In genomic region chr12:26744697-26745440, GRCh38 we compare ENCODE assay signal across 19 cellular contexts.
DNase-seq lines count a peak whose midpoint lies in the region; ATAC-seq, FAIRE-seq and TF ChIP-seq lines count a peak whose summit lies in the region.
"Had no signal": no experiment of that assay in that cellular context is flagged by ENCODE, and none has a peak within 500 bp of the region (broad histone marks: within the 10 kb centered on the region; RNA-seq: fewer than 3 reads in every experiment).

No MANE protein-coding gene starts in this region.

- H3K9me3 Mint-ChIP-seq in mesothelial cell of epicardium, result no peaks in the 10 kb centered on the region
- H3K9me3 Mint-ChIP-seq: dendritic cell treated with granulocyte-macrophage colony-stimulating factor and Interleukin-4, amounts not matched to agents 40 ng/mL and 50 ng/mL, for 4 days; nephron progenitor cell had no signal

- peaks cover 77% of the 10 kb centered on the region for H3K4me1 Mint-ChIP-seq in mesothelial cell of epicardium

- no peak for TF ChIP-seq CTCF in D721Med (IDR thresholded peaks at IDR 0.05; ENCODE audit: insufficient read depth, missing control alignments)
- no peak for TF ChIP-seq CTCF in astrocyte of the cerebellum (IDR thresholded peaks at IDR 0.05; ENCODE audit: low read depth, low read length, missing control alignments)
- TF ChIP-seq CTCF in mesothelial cell of epicardium (IDR thresholded peaks at IDR 0.05; ENCODE audit: unreplicated experiment), result no peak

- H3K4me3 ChIP-seq in astrocyte of the cerebellum (ENCODE audit: low read depth, low read length), result no peak overlapping the region
- H3K4me3 ChIP-seq: adrenal gland, esophagus squamous epithelium, PC-9, tibial nerve had no signal

- H3K36me3 Mint-ChIP-seq in mesothelial cell of epicardium, result no peaks in the 10 kb centered on the region

- FAIRE-seq in D721Med (lab: Jason Lieb, UNC) (peak; percentile 21), frontal cortex (lab: Jason Lieb, UNC) (no peak)

- in situ Hi-C loops in astrocyte of the cerebellum (cut with HindIII; ENCODE audit: low sequenced_read_pairs), result no loop called here

- peak overlapping the region; percentile 3 for H3K4me3 Mint-ChIP-seq in mesothelial cell of epicardium
- H3K4me3 Mint-ChIP-seq: activated T-helper 17 cell treated with anti-CD3 and anti-CD28 coated beads, Interleukin-2, amount 50 U/mL, for 72 hours; dendritic cell treated with granulocyte-macrophage colony-stimulating factor and Interleukin-4, amounts not matched to agents 40 ng/mL and 50 ng/mL, for 4 days; nephron progenitor cell had no signal

- no peak for ATAC-seq in GM18498 (IDR thresholded peaks at IDR 0.05; ENCODE audit: unreplicated experiment)
- ATAC-seq: activated T-helper 17 cell treated with anti-CD3 and anti-CD28 coated beads, Interleukin-2, amount 50 U/mL, for 72 hours; right cardiac atrium had no signal

- no peaks in the 10 kb centered on the region for H3K27me3 Mint-ChIP-seq in mesothelial cell of epicardium (ENCODE audit: low read depth)
- H3K27me3 Mint-ChIP-seq: activated T-helper 17 cell treated with anti-CD3 and anti-CD28 coated beads, Interleukin-2, amount 50 U/mL, for 72 hours; dendritic cell treated with granulocyte-macrophage colony-stimulating factor and Interleukin-4, amounts not matched to agents 40 ng/mL and 50 ng/mL, for 4 days had no signal

- H3K27ac Mint-ChIP-seq in mesothelial cell of epicardium, result peak overlapping the region; percentile 85
- H3K27ac Mint-ChIP-seq: activated T-helper 17 cell treated with anti-CD3 and anti-CD28 coated beads, Interleukin-2, amount 50 U/mL, for 72 hours; dendritic cell treated with granulocyte-macrophage colony-stimulating factor and Interleukin-4, amounts not matched to agents 40 ng/mL and 50 ng/mL, for 4 days; nephron progenitor cell had no signal

- DNase-seq in D721Med (ENCODE audit: insufficient read length, low spot score), result no peak
- DNase-seq in NCI-H2171 (lab: John Stamatoyannopoulos, UW), result peak; percentile 7
- DNase-seq in astrocyte of the cerebellum (ENCODE audit: low read depth), result peak; percentile 75
- DNase-seq in mesothelial cell of epicardium (ENCODE audit: low spot score in 2 of 2, unreplicated experiment in 2 of 2), result no peak
- DNase-seq in frontal cortex (ENCODE audit: low spot score in 2 of 2), result no peak
- no peak for DNase-seq in NCI-H2107 treated with DMSO at 0.1 percent for 48 hours (lab: John Stamatoyannopoulos, UW; ENCODE audit: unreplicated experiment)
- no peak for DNase-seq in NCI-H128 (lab: John Stamatoyannopoulos, UW; ENCODE audit: unreplicated experiment)
- DNase-seq: activated CD8-positive, alpha-beta memory T cell treated with anti-CD3 and anti-CD28 coated beads for 24 hours; esophagus squamous epithelium; nephron progenitor cell; PC-9; right cardiac atrium; stimulated activated CD4-positive, alpha-beta T cell treated with anti-CD3 and anti-CD28 coated beads, Interleukin-4, amount 100 ng/mL, for 1 hour; SW 1271 had no signal

Comparison
In these comparisons a context has a peak if more than half of its experiments do, and no peak if none do; other contexts are left out.
1. DNase-seq: peak in NCI-H2171 (single experiment) and astrocyte of the cerebellum (single experiment); none in D721Med (single experiment), mesothelial cell of epicardium (0 of 2), frontal cortex (0 of 2), NCI-H2107 treated with DMSO at 0.1 percent for 48 hours (single experiment) and NCI-H128 (single experiment).